In the genomic region with DNA sequence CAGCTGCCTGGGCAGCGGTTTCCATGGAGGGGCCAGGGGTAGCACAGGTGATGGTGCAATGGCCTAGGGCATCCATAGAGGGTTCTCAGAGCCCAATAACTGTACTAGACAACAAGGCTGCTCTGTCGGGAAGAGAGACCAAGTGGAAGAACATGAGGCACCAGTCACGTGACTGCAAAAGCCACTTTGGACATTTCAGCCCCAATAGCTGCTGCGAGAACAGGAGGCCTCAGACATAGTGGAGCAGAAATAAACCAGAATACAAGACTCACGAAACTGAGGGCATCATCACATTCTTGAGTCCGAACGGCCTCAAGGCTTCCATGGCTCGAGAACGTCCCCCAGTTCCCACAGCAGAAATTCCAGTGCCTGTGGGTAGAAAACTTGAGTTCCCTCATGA, we compare ENCODE assay signal across 19 cellular contexts. TPM values are rescaled to one million over a fixed set of nuclear protein-coding genes. Genes with fewer than 3 reads are reported as not detected.
DNase-seq lines count a peak whose midpoint lies in the region; ATAC-seq and TF ChIP-seq lines count a peak whose summit lies in the region.
"Had no signal": no experiment of that assay in that cellular context is flagged by ENCODE, and none has a peak within 500 bp of the region (broad histone marks: within the 10 kb centered on the region; RNA-seq: fewer than 3 reads in every experiment).

No MANE protein-coding gene starts in this region.

- WGBS in neuronal stem cell (ENCODE audit: extremely low coverage in 2 of 2, insufficient read length in 2 of 2, insufficient replicate concordance in 1 of 2), 2 donors: no CpG with 5 or more reads among the region's 9 CpGs

- no peak overlapping the region for H3K14ac ChIP-seq in neuronal stem cell (ENCODE audit: low read length)

- H2AFZ ChIP-seq in neuronal stem cell (ENCODE audit: low read length): no peak overlapping the region

- no peak overlapping the region for H3K4ac ChIP-seq in neuronal stem cell (ENCODE audit: low read length)

- H3K4me3 Mint-ChIP-seq in WTC11: no peak overlapping the region
- H3K4me3 Mint-ChIP-seq in progenitor cell of endocrine pancreas (ENCODE audit: low read depth): no peak overlapping the region
- H3K4me3 Mint-ChIP-seq: CD4-positive, alpha-beta memory T cell had no signal

- H3K36me3 Mint-ChIP-seq in WTC11 (peaks cover 3% of the 10 kb centered on the region; the same call in 1 of the 2 replicates), progenitor cell of endocrine pancreas (ENCODE audit: insufficient read depth) (no peaks in the 10 kb centered on the region)
- H3K36me3 Mint-ChIP-seq: CD4-positive, alpha-beta memory T cell had no signal

- peak overlapping the region; percentile 2 for H2AK5ac ChIP-seq in neuronal stem cell (ENCODE audit: low read depth, low read length)

- no peak overlapping the region for H3K27ac ChIP-seq in neuronal stem cell (replicated peaks; ENCODE audit: low read length)
- H3K27ac ChIP-seq: A549 had no signal

- H3K4me1 Mint-ChIP-seq in WTC11: peaks cover 13% of the 10 kb centered on the region
- no peaks in the 10 kb centered on the region for H3K4me1 Mint-ChIP-seq in progenitor cell of endocrine pancreas (ENCODE audit: low read depth)
- H3K4me1 Mint-ChIP-seq: CD4-positive, alpha-beta memory T cell had no signal

- no peak overlapping the region for H2BK120ac ChIP-seq in neuronal stem cell (ENCODE audit: low read depth, low read length)

- H3K4me2 ChIP-seq in neuronal stem cell (ENCODE audit: insufficient read depth, low read length, poor library complexity, severe bottlenecking): no peak overlapping the region
- H3K4me2 ChIP-seq: A549 had no signal

- H2BK12ac ChIP-seq in neuronal stem cell (ENCODE audit: low read length): no peak overlapping the region

- POLR2A ChIA-PET in WTC11 (lab: Charles Lee): no interaction called here

- H3K4me3 ChIP-seq in neuronal stem cell (ENCODE audit: low read length in 2 of 2): no peak overlapping the region
- H3K4me3 ChIP-seq: A549 had no signal

- H3K9me3 Mint-ChIP-seq in WTC11 (no peaks in the 10 kb centered on the region), progenitor cell of endocrine pancreas (ENCODE audit: low read depth) (no peaks in the 10 kb centered on the region)
- H3K9me3 Mint-ChIP-seq: CD4-positive, alpha-beta memory T cell had no signal

- H2BK15ac ChIP-seq in neuronal stem cell (ENCODE audit: low read length): no peak overlapping the region

- peak overlapping the region; percentile 19; the same call in 1 of the 2 replicates for H3K27ac Mint-ChIP-seq in WTC11
- no peak overlapping the region for H3K27ac Mint-ChIP-seq in progenitor cell of endocrine pancreas
- H3K27ac Mint-ChIP-seq: CD4-positive, alpha-beta memory T cell had no signal

- H3K36me3 ChIP-seq in neuronal stem cell (replicated peaks in 1 of 2; ENCODE audit: control insufficient read depth in 2 of 2, insufficient read depth in 2 of 2, low read length in 2 of 2): no peaks in the 10 kb centered on the region

- H3K23ac ChIP-seq in neuronal stem cell (ENCODE audit: low read depth, low read length, poor library complexity): no peak overlapping the region

- peaks cover 0 to 2% (median 0%) of the 10 kb centered on the region in 3 experiments for H3K27me3 ChIP-seq in neuronal stem cell (ENCODE audit: control insufficient read depth in 3 of 3, insufficient read depth in 3 of 3, low read depth in 1 of 3, low read length in 3 of 3)

- H3K79me1 ChIP-seq in neuronal stem cell (ENCODE audit: low read depth, low read length): no peaks in the 10 kb centered on the region

- no peak overlapping the region for H2BK5ac ChIP-seq in neuronal stem cell (ENCODE audit: low read length)

- no peak for ATAC-seq in WTC11
- no peak for ATAC-seq in HG03571 (IDR thresholded peaks at IDR 0.05; ENCODE audit: unreplicated experiment)
- no peak for ATAC-seq in left ventricle myocardium superior
- ATAC-seq: A549 had no signal

- H4K91ac ChIP-seq in neuronal stem cell (ENCODE audit: low read depth, low read length, poor library complexity): no peak overlapping the region

- CTCF ChIA-PET in WTC11 (lab: Charles Lee): interaction anchor here (0.6 to 1.1 kb wide), 4 partner anchors 15 to 141 kb away, joined by 3 to 4 read pairs (median 4); a partner anchor contains a TSS

- DNase-seq in WTC11 (ENCODE audit: low spot score) (no peak), foreskin melanocyte (peak; percentile 80), neuronal stem cell (ENCODE audit: low spot score) (no peak), progenitor cell of endocrine pancreas (ENCODE audit: low spot score, unreplicated experiment) (no peak), left ventricle myocardium superior (no peak)
- DNase-seq: 8988T; ACHN; AML-193; C1 segment of cervical spinal cord; Calu3; CD4-positive, alpha-beta memory T cell; COR-L47; DMS53; DMS79 treated with DMSO at 0.1 percent for 48 hours; GF-D8; GOT3; HCEC 1CT had no signal

- H3K18ac ChIP-seq in neuronal stem cell (ENCODE audit: low read length): peak overlapping the region; percentile 60

- H3K4me1 ChIP-seq in neuronal stem cell (ENCODE audit: control insufficient read depth in 2 of 2, insufficient read depth in 1 of 2, low read depth in 1 of 2, low read length in 2 of 2): peaks cover 7 to 8% of the 10 kb centered on the region in 2 donors
- H3K4me1 ChIP-seq: A549 had no signal

- TF ChIP-seq CTCF in WTC11 (IDR thresholded peaks at IDR 0.05) (no peak), progenitor cell of endocrine pancreas (IDR thresholded peaks at IDR 0.05; ENCODE audit: unreplicated experiment) (no peak)

- H3K9ac ChIP-seq in neuronal stem cell (ENCODE audit: low read depth, low read length, poor library complexity): no peak overlapping the region

- H4K8ac ChIP-seq in neuronal stem cell (ENCODE audit: low read depth, low read length): no peak overlapping the region

- H3K27me3 Mint-ChIP-seq in WTC11 (ENCODE audit: low read depth) (no peaks in the 10 kb centered on the region), progenitor cell of endocrine pancreas (peaks cover 14% of the 10 kb centered on the region)

- intact Hi-C loops in left ventricle myocardium superior (cut with micrococcal nuclease): no loop called here

- H3K9me3 ChIP-seq in neuronal stem cell (replicated peaks in 1 of 2; ENCODE audit: control insufficient read depth in 2 of 2, insufficient read depth in 1 of 2, low read depth in 1 of 2, low read length in 2 of 2): no peaks in the 10 kb centered on the region
- H3K9me3 ChIP-seq: A549 had no signal

TF ChIP-seq in WTC11, 78 proteins besides CTCF, POLR2A, EP300 and RAD21:
- TF ChIP-seq, protein P1, sequence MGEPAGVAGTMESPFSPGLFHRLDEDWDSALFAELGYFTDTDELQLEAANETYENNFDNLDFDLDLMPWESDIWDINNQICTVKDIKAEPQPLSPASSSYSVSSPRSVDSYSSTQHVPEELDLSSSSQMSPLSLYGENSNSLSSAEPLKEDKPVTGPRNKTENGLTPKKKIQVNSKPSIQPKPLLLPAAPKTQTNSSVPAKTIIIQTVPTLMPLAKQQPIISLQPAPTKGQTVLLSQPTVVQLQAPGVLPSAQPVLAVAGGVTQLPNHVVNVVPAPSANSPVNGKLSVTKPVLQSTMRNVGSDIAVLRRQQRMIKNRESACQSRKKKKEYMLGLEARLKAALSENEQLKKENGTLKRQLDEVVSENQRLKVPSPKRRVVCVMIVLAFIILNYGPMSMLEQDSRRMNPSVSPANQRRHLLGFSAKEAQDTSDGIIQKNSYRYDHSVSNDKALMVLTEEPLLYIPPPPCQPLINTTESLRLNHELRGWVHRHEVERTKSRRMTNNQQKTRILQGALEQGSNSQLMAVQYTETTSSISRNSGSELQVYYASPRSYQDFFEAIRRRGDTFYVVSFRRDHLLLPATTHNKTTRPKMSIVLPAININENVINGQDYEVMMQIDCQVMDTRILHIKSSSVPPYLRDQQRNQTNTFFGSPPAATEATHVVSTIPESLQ (CRISPR knock-in tag; IDR thresholded peaks at IDR 0.05): no peak

RNA-seq across cellular contexts. Expression of a gene that starts 32.3 kb away (rescaled TPM):
- total RNA-seq in WTC11 (2021) (121 to 123 TPM (median 122 TPM) in 3 replicates), progenitor cell of endocrine pancreas (118 and 124 TPM in 2 replicates), left ventricle myocardium superior (326 TPM)
- 119 TPM for polyA plus RNA-seq in neuronal stem cell (2013, experiment 1 of 2)
- 104 TPM for polyA plus RNA-seq in neuronal stem cell (2013, experiment 2 of 2)

RNA-seq across cellular contexts. Expression of a gene that starts 39.6 kb away (rescaled TPM):
- 5.9 to 6.9 TPM (median 6.5 TPM) in 3 replicates for total RNA-seq in WTC11 (2021)
- polyA plus RNA-seq in neuronal stem cell (2013, experiment 1 of 2): 4.9 TPM
- 5.0 TPM for polyA plus RNA-seq in neuronal stem cell (2013, experiment 2 of 2)
- total RNA-seq in progenitor cell of endocrine pancreas: 21.2 and 22.8 TPM in 2 replicates
- 3.8 TPM for total RNA-seq in left ventricle myocardium superior

RNA-seq across cellular contexts. Expression of a gene that starts 44.5 kb away (rescaled TPM):
- total RNA-seq in WTC11 (2021) (13.7 to 16.6 TPM (median 15.5 TPM) in 3 replicates), progenitor cell of endocrine pancreas (60.3 and 60.6 TPM in 2 replicates), left ventricle myocardium superior (26.8 TPM)
- 38.1 TPM for polyA plus RNA-seq in neuronal stem cell (2013, experiment 1 of 2)
- 39.9 TPM for polyA plus RNA-seq in neuronal stem cell (2013, experiment 2 of 2)

RNA-seq across cellular contexts. Expression of a gene that starts 59.2 kb away (rescaled TPM):
- total RNA-seq in WTC11 (2021) (61.9 to 63.9 TPM (median 62.8 TPM) in 3 replicates), progenitor cell of endocrine pancreas (60.2 and 62.2 TPM in 2 replicates), left ventricle myocardium superior (55.8 TPM)
- polyA plus RNA-seq in neuronal stem cell (2013, experiment 1 of 2): 54.4 TPM
- 55.8 TPM for polyA plus RNA-seq in neuronal stem cell (2013, experiment 2 of 2)

RNA-seq across cellular contexts. Expression of a gene that starts 59.8 kb away (rescaled TPM):
- total RNA-seq in WTC11 (2021) (45.3 to 48.3 TPM (median 48.1 TPM) in 3 replicates), progenitor cell of endocrine pancreas (89.8 and 94.4 TPM in 2 replicates), left ventricle myocardium superior (43.0 TPM)
- 35.2 TPM for polyA plus RNA-seq in neuronal stem cell (2013, experiment 1 of 2)
- polyA plus RNA-seq in neuronal stem cell (2013, experiment 2 of 2): 35.0 TPM
